Comparison of ENCODE assay signal across 31 cellular contexts in the genomic region with DNA sequence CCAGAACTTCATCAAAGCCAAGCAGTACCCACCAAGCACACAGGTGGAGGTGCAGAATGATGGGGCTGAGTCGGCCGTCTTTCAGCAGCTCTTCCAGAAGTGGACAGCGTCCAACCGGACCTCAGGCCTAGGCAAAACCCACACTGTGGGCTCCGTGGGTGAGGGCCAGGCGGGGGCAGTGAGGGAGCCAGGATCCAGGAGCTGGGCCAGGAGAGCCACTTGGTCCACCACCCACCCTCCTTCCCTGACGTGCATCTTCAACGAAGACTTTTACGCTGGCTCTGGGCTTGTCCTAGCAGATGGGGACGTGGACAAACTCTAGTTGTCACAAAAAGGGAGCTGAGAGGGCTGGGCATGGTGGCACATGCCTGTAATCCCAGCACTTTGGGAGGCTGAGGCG. TPM values are rescaled to one million over a fixed set of nuclear protein-coding genes. Genes with fewer than 3 reads are reported as not detected.
DNase-seq lines count a peak whose midpoint lies in the region; ATAC-seq, FAIRE-seq and TF ChIP-seq lines count a peak whose summit lies in the region.
"Had no signal": no experiment of that assay in that cellular context is flagged by ENCODE, and none has a peak within 500 bp of the region (broad histone marks: within the 10 kb centered on the region; RNA-seq: fewer than 3 reads in every experiment).

No MANE protein-coding gene starts in this region.

- H3K27ac ChIP-seq in kidney (ENCODE audit: low read depth in 2 of 2, low read length in 2 of 2) (no peak overlapping the region), mesendoderm (ENCODE audit: low read depth, low read length) (no peak overlapping the region)
- H3K27ac ChIP-seq: GM23248 had no signal

- no peak overlapping the region for H3K4me2 ChIP-seq in mesendoderm (ENCODE audit: low read length)

- no TSS peak for BruUV-seq in Caco-2 (replicated peaks; lab: Mats Ljungman, UMichigan)

- no peaks in the 10 kb centered on the region for H3K79me1 ChIP-seq in mesendoderm (ENCODE audit: low read length)

- FAIRE-seq in kidney (lab: Jason Lieb, UNC): no peak
- FAIRE-seq: GM18507, HTR-8/SVneo, K562 had no signal

- no peak overlapping the region for H2BK15ac ChIP-seq in mesendoderm (replicated peaks; ENCODE audit: low read depth)

- intact Hi-C loops in Caco-2 (cut with micrococcal nuclease; ENCODE audit: unreplicated experiment): no loop called here
- intact Hi-C loops in kidney (cut with DNase I): no loop called here
- intact Hi-C loops in sciatic nerve (cut with DNase I): no loop called here

- H3K4ac ChIP-seq in mesendoderm (ENCODE audit: low read depth, low read length): no peak overlapping the region

- H3K56ac ChIP-seq in mesendoderm (ENCODE audit: low read length): no peak overlapping the region

- H3K9me3 ChIP-seq in Caco-2 (no peaks in the 10 kb centered on the region), kidney (ENCODE audit: control insufficient read depth in 1 of 2, low read length in 2 of 2) (no peaks in the 10 kb centered on the region)
- H3K9me3 ChIP-seq: BE2C had no signal

- peaks cover 97% of the 10 kb centered on the region for H3K36me3 Mint-ChIP-seq in Caco-2 (ENCODE audit: insufficient read depth, unreplicated experiment)
- H3K36me3 Mint-ChIP-seq: CD14-positive monocyte; CD8-positive, alpha-beta memory T cell had no signal

- no peak for ATAC-seq in sciatic nerve
- ATAC-seq: PC-3 had no signal

- no peaks in the 10 kb centered on the region for H3K9me3 Mint-ChIP-seq in Caco-2 (ENCODE audit: unreplicated experiment)
- H3K9me3 Mint-ChIP-seq: CD14-positive monocyte; CD8-positive, alpha-beta memory T cell; H9 had no signal

- no peak overlapping the region for H2AK5ac ChIP-seq in mesendoderm (ENCODE audit: low read length)

- no peak overlapping the region for H3K23ac ChIP-seq in mesendoderm (ENCODE audit: low read length)

- H3K36me3 ChIP-seq in Caco-2 (ENCODE audit: control insufficient read depth, insufficient read depth, low read length) (peaks cover 18% of the 10 kb centered on the region), kidney (ENCODE audit: control insufficient read depth in 1 of 2, insufficient read depth in 2 of 2, low read length in 2 of 2) (peaks cover 0 to 3% of the 10 kb centered on the region in 2 donors), mesendoderm (ENCODE audit: control insufficient read depth, insufficient read depth, low read length) (no peaks in the 10 kb centered on the region)
- H3K36me3 ChIP-seq: BE2C had no signal

- H3K27me3 Mint-ChIP-seq in Caco-2 (ENCODE audit: insufficient read depth, unreplicated experiment): no peaks in the 10 kb centered on the region

- no peak overlapping the region for H4K5ac ChIP-seq in mesendoderm (ENCODE audit: low read length)

- H3K9ac ChIP-seq in kidney (ENCODE audit: low read length in 2 of 2) (no peak overlapping the region), mesendoderm (ENCODE audit: low read length) (no peak overlapping the region)
- H3K9ac ChIP-seq: GM23248 had no signal

- H3K27ac Mint-ChIP-seq in Caco-2 (ENCODE audit: unreplicated experiment): peak overlapping the region; percentile 14
- H3K27ac Mint-ChIP-seq: CD14-positive monocyte had no signal

- no peaks in the 10 kb centered on the region for H3K4me1 ChIP-seq in Caco-2
- H3K4me1 ChIP-seq in kidney (ENCODE audit: control insufficient read depth in 1 of 2, insufficient read depth in 1 of 2, low read depth in 1 of 2, low read length in 2 of 2): no peaks in the 10 kb centered on the region
- H3K4me1 ChIP-seq in mesendoderm (ENCODE audit: control insufficient read depth, low read depth, low read length): no peaks in the 10 kb centered on the region
- H3K4me1 ChIP-seq: BE2C had no signal

- no peaks in the 10 kb centered on the region for H3K79me2 ChIP-seq in mesendoderm (ENCODE audit: control insufficient read depth, insufficient read depth, low read length)

- no CpG with 5 or more reads among the region's 11 CpGs for WGBS in mesendoderm (ENCODE audit: extremely low coverage, insufficient coverage, low lambda C conversion rate)

- H3K27me3 ChIP-seq in Caco-2 (replicated peaks; ENCODE audit: control insufficient read depth, insufficient read depth, low read length) (no peaks in the 10 kb centered on the region), mesendoderm (ENCODE audit: insufficient read depth, low read length, poor library complexity) (no peaks in the 10 kb centered on the region)
- H3K27me3 ChIP-seq: BE2C had no signal

- POLR2A ChIA-PET in Caco-2 (lab: Charles Lee) (interaction anchor here (0.8 to 1.4 kb wide), 2 partner anchors 12 to 14 kb away, joined by 4 to 5 read pairs; partner anchors contain the start of gene VIL1), GM10248 (lab: Yijun Ruan, JAX) (no interaction called here)

- no peak overlapping the region for H3K4me3 ChIP-seq in Caco-2 (ENCODE audit: low read depth, low read length)
- no peak overlapping the region for H3K4me3 ChIP-seq in kidney (ENCODE audit: low read length in 2 of 2)
- no peak overlapping the region for H3K4me3 ChIP-seq in mesendoderm (ENCODE audit: low read length)
- H3K4me3 ChIP-seq: GM23248, K562 had no signal

- CTCF ChIA-PET in Caco-2 (lab: Charles Lee) (interaction anchor here (0.5 to 1.4 kb wide), 3 partner anchors 10 to 31 kb away, joined by 3 to 11 read pairs (median 3); partner anchors contain the start of genes CTDSP1 and VIL1), GM10248 (lab: Yijun Ruan, JAX) (interaction anchor here (0.9 to 1.5 kb wide), 6 partner anchors 10 to 74 kb away, joined by 3 read pairs; no protein-coding TSS in a partner anchor)

- H3K4me1 Mint-ChIP-seq in Caco-2 (ENCODE audit: low read depth, unreplicated experiment): peaks cover 6% of the 10 kb centered on the region
- H3K4me1 Mint-ChIP-seq: CD14-positive monocyte had no signal

- H3K18ac ChIP-seq in mesendoderm (ENCODE audit: low read length): no peak overlapping the region

- no peak overlapping the region for H2BK120ac ChIP-seq in mesendoderm (ENCODE audit: low read depth, low read length)

- DNase-seq in Caco-2 (peak in 1 of 2 experiments; percentile 22), GM10248 (ENCODE audit: extremely low spot score) (peak; percentile 6), kidney (peak; percentile 46), sciatic nerve (ENCODE audit: low spot score) (peak; percentile 40), AML-193 (lab: John Stamatoyannopoulos, UW) (no peak), mesendoderm (no peak), SHP77 (lab: John Stamatoyannopoulos, UW) (no peak)
- DNase-seq in stimulated activated CD4-positive, alpha-beta T cell treated with anti-CD3 and anti-CD28 coated beads, Interleukin-12 subunit alpha, Interleukin-12 subunit beta, amount 100 ng/mL, for 4 hours: no peak
- DNase-seq: BE2C; Calu3; CD8-positive, alpha-beta memory T cell; DMS79 treated with DMSO at 0.1 percent for 48 hours; GM23248; H9; MM.1S; NCI-H1417; NCI-H1694; NCI-H2029 treated with DMSO at 0.1 percent for 48 hours; NCI-H446 treated with DMSO at 0.1 percent for 48 hours; NCI-H526; NCI-H82; NK-92 treated with Interleukin-12 subunit alpha and Interleukin-12 subunit beta, amount 100 ng/mL, for 24 hours; PC-3; Right ventricle myocardium superior had no signal

- H2BK5ac ChIP-seq in mesendoderm (ENCODE audit: low read length): no peak overlapping the region

- H4K8ac ChIP-seq in mesendoderm (ENCODE audit: low read depth, low read length): no peak overlapping the region

- no peak for TF ChIP-seq CTCF in Caco-2 (IDR thresholded peaks at IDR 0.05; ENCODE audit: insufficient read depth in 1 of 2, low read depth in 1 of 2, low read length in 1 of 2, severe bottlenecking in 1 of 2, unreplicated experiment in 1 of 2)
- TF ChIP-seq CTCF in GM10248 (IDR thresholded peaks at IDR 0.05; ENCODE audit: control extremely low read depth, extremely low read depth, low read depth, missing control alignments): no peak
- no peak for TF ChIP-seq CTCF in kidney (IDR thresholded peaks at IDR 0.05; ENCODE audit: borderline replicate concordance, extremely low read depth, insufficient read depth)

- H3K4me3 Mint-ChIP-seq in Caco-2 (ENCODE audit: unreplicated experiment): no peak overlapping the region
- H3K4me3 Mint-ChIP-seq: CD14-positive monocyte; CD8-positive, alpha-beta memory T cell; H9 had no signal

RNA-seq across cellular contexts. Expression of gene VIL1, which starts 11.8 kb away (rescaled TPM):
- total RNA-seq in Caco-2 (2022): 401 and 448 TPM in 2 replicates
- 9.0 TPM for total RNA-seq in kidney
- 10.5 TPM for polyA plus RNA-seq in kidney (ENCODE audit: insufficient read depth, low read depth, low replicate concordance)
- not detected for total RNA-seq in sciatic nerve
- 6.1 TPM for polyA plus RNA-seq in mesendoderm (2013, experiment 1 of 2)
- 6.5 TPM for polyA plus RNA-seq in mesendoderm (2013, experiment 2 of 2)
- total RNA-seq: A673; CD8-positive, alpha-beta memory T cell; GM23248; LHCN-M2; Right ventricle myocardium superior had no signal
- polyA plus RNA-seq: CD14-positive monocyte; CD8-positive, alpha-beta memory T cell; GM23248 had no signal

RNA-seq across cellular contexts. Expression of gene CTDSP1, which starts 31.1 kb away (rescaled TPM):
- total RNA-seq in Caco-2 (2022): 103 and 104 TPM in 2 replicates
- 196 TPM for total RNA-seq in kidney
- polyA plus RNA-seq in kidney (ENCODE audit: insufficient read depth, low read depth, low replicate concordance): 118 TPM
- 148 TPM for total RNA-seq in sciatic nerve
- polyA plus RNA-seq in mesendoderm (2013, experiment 1 of 2): 13.1 TPM
- 12.7 TPM for polyA plus RNA-seq in mesendoderm (2013, experiment 2 of 2)

RNA-seq across cellular contexts. Expression of gene SLC11A1, which starts 48.6 kb away (rescaled TPM):
- total RNA-seq in Caco-2 (2022) (0.12 and 0.32 TPM in 2 replicates), kidney (37.6 TPM), sciatic nerve (36.6 TPM)
- polyA plus RNA-seq in kidney (ENCODE audit: insufficient read depth, low read depth, low replicate concordance): 1.2 TPM
- 0.04 TPM for polyA plus RNA-seq in mesendoderm (2013, experiment 1 of 2)
- polyA plus RNA-seq in mesendoderm (2013, experiment 2 of 2): 0.04 TPM
- total RNA-seq: Calu3, GM23248, SK-MEL-5 had no signal

Comparison
In these comparisons a context has a peak if more than half of its experiments do, and no peak if none do; other contexts are left out.
1. DNase-seq: peak in GM10248 (single experiment), kidney (single experiment) and sciatic nerve (single experiment); none in AML-193 (0 of 2), mesendoderm (single experiment), stimulated activated CD4-positive, alpha-beta T cell treated with anti-CD3 and anti-CD28 coated beads, Interleukin-12 subunit alpha, Interleukin-12 subunit beta, amount 100 ng/mL, for 4 hours (single experiment) and SHP77 (0 of 2).
2. RNA of gene VIL1, which starts 11.8 kb away (total RNA-seq): 401 to 448 TPM in Caco-2; 9.0 TPM in kidney (single experiment) and not detected in sciatic nerve (single experiment); every median in the first group is over 10 times any median in the second.
3. RNA of gene SLC11A1, which starts 48.6 kb away (total RNA-seq): 37.6 TPM in kidney (single experiment) and 36.6 TPM in sciatic nerve (single experiment); 0.12 to 0.32 TPM in Caco-2; every median in the first group is over 10 times any median in the second.